ENCODE assay signal across 1 cellular context in the genomic region with DNA sequence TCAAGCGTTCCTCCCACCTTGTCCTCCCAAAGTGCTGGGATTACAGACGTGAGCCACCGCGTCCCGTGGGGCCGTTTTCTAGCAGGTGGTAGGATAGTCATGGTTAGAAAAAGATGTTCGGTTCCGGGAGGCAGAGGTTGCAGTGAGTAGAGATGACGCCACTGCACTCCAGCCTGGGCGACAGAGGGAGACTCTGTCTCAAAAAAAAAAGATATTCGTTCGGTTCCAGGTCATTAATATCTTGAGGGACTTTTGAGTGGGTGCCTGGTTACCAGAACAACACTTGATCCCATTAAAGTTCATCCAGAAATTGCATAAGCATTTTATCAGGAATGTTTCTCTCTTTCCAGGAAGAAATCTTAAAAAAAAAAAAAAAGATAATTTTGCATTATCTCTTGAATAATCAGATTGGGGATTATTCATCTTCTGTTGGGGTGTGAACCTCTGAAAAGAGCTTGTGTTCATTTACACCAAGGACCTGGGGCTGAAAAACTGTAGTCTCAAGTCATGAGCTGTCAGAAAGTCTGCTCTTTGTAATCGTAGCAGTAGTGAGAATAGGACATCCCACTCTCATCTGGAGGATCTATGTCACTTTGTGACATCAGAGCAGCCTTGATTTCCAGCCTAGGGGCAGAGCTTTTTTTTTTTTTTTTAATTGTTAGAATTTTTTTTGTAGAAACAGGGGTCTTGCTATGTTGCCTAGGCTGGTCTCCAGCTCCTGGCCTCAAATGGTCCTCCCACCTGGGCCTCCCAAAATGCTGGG.
TF ChIP-seq lines count a peak whose summit lies in the region.

No MANE protein-coding gene starts in this region.

TF ChIP-seq in WTC11, 78 proteins besides CTCF, POLR2A, EP300 and RAD21 (continued from another document):
- TF ChIP-seq, protein P1, sequence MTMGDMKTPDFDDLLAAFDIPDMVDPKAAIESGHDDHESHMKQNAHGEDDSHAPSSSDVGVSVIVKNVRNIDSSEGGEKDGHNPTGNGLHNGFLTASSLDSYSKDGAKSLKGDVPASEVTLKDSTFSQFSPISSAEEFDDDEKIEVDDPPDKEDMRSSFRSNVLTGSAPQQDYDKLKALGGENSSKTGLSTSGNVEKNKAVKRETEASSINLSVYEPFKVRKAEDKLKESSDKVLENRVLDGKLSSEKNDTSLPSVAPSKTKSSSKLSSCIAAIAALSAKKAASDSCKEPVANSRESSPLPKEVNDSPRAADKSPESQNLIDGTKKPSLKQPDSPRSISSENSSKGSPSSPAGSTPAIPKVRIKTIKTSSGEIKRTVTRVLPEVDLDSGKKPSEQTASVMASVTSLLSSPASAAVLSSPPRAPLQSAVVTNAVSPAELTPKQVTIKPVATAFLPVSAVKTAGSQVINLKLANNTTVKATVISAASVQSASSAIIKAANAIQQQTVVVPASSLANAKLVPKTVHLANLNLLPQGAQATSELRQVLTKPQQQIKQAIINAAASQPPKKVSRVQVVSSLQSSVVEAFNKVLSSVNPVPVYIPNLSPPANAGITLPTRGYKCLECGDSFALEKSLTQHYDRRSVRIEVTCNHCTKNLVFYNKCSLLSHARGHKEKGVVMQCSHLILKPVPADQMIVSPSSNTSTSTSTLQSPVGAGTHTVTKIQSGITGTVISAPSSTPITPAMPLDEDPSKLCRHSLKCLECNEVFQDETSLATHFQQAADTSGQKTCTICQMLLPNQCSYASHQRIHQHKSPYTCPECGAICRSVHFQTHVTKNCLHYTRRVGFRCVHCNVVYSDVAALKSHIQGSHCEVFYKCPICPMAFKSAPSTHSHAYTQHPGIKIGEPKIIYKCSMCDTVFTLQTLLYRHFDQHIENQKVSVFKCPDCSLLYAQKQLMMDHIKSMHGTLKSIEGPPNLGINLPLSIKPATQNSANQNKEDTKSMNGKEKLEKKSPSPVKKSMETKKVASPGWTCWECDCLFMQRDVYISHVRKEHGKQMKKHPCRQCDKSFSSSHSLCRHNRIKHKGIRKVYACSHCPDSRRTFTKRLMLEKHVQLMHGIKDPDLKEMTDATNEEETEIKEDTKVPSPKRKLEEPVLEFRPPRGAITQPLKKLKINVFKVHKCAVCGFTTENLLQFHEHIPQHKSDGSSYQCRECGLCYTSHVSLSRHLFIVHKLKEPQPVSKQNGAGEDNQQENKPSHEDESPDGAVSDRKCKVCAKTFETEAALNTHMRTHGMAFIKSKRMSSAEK (CRISPR knock-in tag; IDR thresholded peaks at IDR 0.05; ENCODE audit: borderline replicate concordance) = no peak
- TF ChIP-seq FOXK1 (CRISPR knock-in tag; IDR thresholded peaks at IDR 0.05) (no peak), TEAD1 (CRISPR knock-in tag; IDR thresholded peaks at IDR 0.05) (no peak), TCF7 (CRISPR knock-in tag; IDR thresholded peaks at IDR 0.05; ENCODE audit: low read depth) (no peak), CREB1 (CRISPR knock-in tag; IDR thresholded peaks at IDR 0.05) (no peak)
- TF ChIP-seq, protein P2, sequence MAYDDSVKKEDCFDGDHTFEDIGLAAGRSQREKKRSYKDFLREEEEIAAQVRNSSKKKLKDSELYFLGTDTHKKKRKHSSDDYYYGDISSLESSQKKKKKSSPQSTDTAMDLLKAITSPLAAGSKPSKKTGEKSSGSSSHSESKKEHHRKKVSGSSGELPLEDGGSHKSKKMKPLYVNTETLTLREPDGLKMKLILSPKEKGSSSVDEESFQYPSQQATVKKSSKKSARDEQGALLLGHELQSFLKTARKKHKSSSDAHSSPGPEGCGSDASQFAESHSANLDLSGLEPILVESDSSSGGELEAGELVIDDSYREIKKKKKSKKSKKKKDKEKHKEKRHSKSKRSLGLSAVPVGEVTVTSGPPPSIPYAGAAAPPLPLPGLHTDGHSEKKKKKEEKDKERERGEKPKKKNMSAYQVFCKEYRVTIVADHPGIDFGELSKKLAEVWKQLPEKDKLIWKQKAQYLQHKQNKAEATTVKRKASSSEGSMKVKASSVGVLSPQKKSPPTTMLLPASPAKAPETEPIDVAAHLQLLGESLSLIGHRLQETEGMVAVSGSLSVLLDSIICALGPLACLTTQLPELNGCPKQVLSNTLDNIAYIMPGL (CRISPR knock-in tag; IDR thresholded peaks at IDR 0.05) = no peak
TF ChIP-seq in WTC11: peak in this region for 0.
